2 cellular contexts compared by ENCODE assay signal in genomic region chr14:92539419-92539818, GRCh38.
TF ChIP-seq lines count a peak whose summit lies in the region.

No MANE protein-coding gene starts in this region.

TF ChIP-seq in IMR-90, 13 proteins besides CTCF, POLR2A, EP300 and RAD21:
- TF ChIP-seq CHD1 (IDR thresholded peaks at IDR 0.05; ENCODE audit: low read depth, low read length) (no peak), RCOR1 (IDR thresholded peaks at IDR 0.05; ENCODE audit: insufficient replicate concordance, low read length) (no peak), MAFK (IDR thresholded peaks at IDR 0.05; ENCODE audit: low read depth, low read length) (no peak), ELK1 (IDR thresholded peaks at IDR 0.05; ENCODE audit: borderline replicate concordance, low read depth, low read length) (no peak), FOS (IDR thresholded peaks at IDR 0.05; ENCODE audit: low read depth, low read length) (no peak), NFE2L2 (IDR thresholded peaks at IDR 0.05; ENCODE audit: low read depth, low read length) (no peak), RFX5 (IDR thresholded peaks at IDR 0.05; ENCODE audit: low read depth, low read length) (no peak), CEBPB (IDR thresholded peaks at IDR 0.05; ENCODE audit: low read depth, low read length) (no peak), SMC3 (IDR thresholded peaks at IDR 0.05; ENCODE audit: low read depth, low read length) (no peak), MAZ (IDR thresholded peaks at IDR 0.05; ENCODE audit: borderline replicate concordance, low read depth, low read length) (no peak), MXI1 (IDR thresholded peaks at IDR 0.05; ENCODE audit: borderline replicate concordance, low read depth, low read length) (no peak)
- TF ChIP-seq, protein P1, sequence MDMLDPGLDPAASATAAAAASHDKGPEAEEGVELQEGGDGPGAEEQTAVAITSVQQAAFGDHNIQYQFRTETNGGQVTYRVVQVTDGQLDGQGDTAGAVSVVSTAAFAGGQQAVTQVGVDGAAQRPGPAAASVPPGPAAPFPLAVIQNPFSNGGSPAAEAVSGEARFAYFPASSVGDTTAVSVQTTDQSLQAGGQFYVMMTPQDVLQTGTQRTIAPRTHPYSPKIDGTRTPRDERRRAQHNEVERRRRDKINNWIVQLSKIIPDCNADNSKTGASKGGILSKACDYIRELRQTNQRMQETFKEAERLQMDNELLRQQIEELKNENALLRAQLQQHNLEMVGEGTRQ (IDR thresholded peaks at IDR 0.05; ENCODE audit: low read depth, low read length), result no peak

TF ChIP-seq in GM12878, 131 proteins besides CTCF, POLR2A, EP300 and RAD21:
- no peak for TF ChIP-seq CREM (IDR thresholded peaks at IDR 0.05; ENCODE audit: low read depth)
- no peak for TF ChIP-seq USF1 (IDR thresholded peaks at IDR 0.05; ENCODE audit: borderline replicate concordance, extremely low read length, insufficient read depth, low read depth, low read length)
- no peak for TF ChIP-seq NFXL1 (IDR thresholded peaks at IDR 0.05; ENCODE audit: borderline replicate concordance)
- TF ChIP-seq FOXK2 (IDR thresholded peaks at IDR 0.05), result no peak
- TF ChIP-seq MEF2A (IDR thresholded peaks at IDR 0.05; ENCODE audit: insufficient read depth, low read depth, low read length), result no peak
- no peak for TF ChIP-seq NFIC (IDR thresholded peaks at IDR 0.05; ENCODE audit: low read depth, low read length)
- TF ChIP-seq TARDBP (IDR thresholded peaks at IDR 0.05; ENCODE audit: borderline replicate concordance), result no peak
- TF ChIP-seq CHD1 (IDR thresholded peaks at IDR 0.05; ENCODE audit: low read depth, low read length), result no peak
- no peak for TF ChIP-seq EED (IDR thresholded peaks at IDR 0.05; ENCODE audit: low read depth)
- TF ChIP-seq NR2F1 (conservative IDR thresholded peaks at IDR 0.05), result no peak
- TF ChIP-seq ETV6 (conservative IDR thresholded peaks at IDR 0.05 in 1 of 2, IDR thresholded peaks at IDR 0.05 in 1 of 2; ENCODE audit: borderline replicate concordance in 1 of 2, low read depth in 1 of 2), result no peak
- TF ChIP-seq POLR2AphosphoS5 (IDR thresholded peaks at IDR 0.05; ENCODE audit: low read length), result no peak
- no peak for TF ChIP-seq RELA (IDR thresholded peaks at IDR 0.05; ENCODE audit: borderline replicate concordance, partially characterized antibody)
- TF ChIP-seq GATAD2B (conservative IDR thresholded peaks at IDR 0.05; ENCODE audit: low read depth), result no peak
